1 cellular context compared by ENCODE assay signal in genomic region chr16:3101018-3101840, GRCh38.
TF ChIP-seq lines count a peak whose summit lies in the region.

No MANE protein-coding gene starts in this region.

TF ChIP-seq in GM23338, 12 proteins besides CTCF, POLR2A, EP300 and RAD21 (continued from another document):
- TF ChIP-seq, protein P1, sequence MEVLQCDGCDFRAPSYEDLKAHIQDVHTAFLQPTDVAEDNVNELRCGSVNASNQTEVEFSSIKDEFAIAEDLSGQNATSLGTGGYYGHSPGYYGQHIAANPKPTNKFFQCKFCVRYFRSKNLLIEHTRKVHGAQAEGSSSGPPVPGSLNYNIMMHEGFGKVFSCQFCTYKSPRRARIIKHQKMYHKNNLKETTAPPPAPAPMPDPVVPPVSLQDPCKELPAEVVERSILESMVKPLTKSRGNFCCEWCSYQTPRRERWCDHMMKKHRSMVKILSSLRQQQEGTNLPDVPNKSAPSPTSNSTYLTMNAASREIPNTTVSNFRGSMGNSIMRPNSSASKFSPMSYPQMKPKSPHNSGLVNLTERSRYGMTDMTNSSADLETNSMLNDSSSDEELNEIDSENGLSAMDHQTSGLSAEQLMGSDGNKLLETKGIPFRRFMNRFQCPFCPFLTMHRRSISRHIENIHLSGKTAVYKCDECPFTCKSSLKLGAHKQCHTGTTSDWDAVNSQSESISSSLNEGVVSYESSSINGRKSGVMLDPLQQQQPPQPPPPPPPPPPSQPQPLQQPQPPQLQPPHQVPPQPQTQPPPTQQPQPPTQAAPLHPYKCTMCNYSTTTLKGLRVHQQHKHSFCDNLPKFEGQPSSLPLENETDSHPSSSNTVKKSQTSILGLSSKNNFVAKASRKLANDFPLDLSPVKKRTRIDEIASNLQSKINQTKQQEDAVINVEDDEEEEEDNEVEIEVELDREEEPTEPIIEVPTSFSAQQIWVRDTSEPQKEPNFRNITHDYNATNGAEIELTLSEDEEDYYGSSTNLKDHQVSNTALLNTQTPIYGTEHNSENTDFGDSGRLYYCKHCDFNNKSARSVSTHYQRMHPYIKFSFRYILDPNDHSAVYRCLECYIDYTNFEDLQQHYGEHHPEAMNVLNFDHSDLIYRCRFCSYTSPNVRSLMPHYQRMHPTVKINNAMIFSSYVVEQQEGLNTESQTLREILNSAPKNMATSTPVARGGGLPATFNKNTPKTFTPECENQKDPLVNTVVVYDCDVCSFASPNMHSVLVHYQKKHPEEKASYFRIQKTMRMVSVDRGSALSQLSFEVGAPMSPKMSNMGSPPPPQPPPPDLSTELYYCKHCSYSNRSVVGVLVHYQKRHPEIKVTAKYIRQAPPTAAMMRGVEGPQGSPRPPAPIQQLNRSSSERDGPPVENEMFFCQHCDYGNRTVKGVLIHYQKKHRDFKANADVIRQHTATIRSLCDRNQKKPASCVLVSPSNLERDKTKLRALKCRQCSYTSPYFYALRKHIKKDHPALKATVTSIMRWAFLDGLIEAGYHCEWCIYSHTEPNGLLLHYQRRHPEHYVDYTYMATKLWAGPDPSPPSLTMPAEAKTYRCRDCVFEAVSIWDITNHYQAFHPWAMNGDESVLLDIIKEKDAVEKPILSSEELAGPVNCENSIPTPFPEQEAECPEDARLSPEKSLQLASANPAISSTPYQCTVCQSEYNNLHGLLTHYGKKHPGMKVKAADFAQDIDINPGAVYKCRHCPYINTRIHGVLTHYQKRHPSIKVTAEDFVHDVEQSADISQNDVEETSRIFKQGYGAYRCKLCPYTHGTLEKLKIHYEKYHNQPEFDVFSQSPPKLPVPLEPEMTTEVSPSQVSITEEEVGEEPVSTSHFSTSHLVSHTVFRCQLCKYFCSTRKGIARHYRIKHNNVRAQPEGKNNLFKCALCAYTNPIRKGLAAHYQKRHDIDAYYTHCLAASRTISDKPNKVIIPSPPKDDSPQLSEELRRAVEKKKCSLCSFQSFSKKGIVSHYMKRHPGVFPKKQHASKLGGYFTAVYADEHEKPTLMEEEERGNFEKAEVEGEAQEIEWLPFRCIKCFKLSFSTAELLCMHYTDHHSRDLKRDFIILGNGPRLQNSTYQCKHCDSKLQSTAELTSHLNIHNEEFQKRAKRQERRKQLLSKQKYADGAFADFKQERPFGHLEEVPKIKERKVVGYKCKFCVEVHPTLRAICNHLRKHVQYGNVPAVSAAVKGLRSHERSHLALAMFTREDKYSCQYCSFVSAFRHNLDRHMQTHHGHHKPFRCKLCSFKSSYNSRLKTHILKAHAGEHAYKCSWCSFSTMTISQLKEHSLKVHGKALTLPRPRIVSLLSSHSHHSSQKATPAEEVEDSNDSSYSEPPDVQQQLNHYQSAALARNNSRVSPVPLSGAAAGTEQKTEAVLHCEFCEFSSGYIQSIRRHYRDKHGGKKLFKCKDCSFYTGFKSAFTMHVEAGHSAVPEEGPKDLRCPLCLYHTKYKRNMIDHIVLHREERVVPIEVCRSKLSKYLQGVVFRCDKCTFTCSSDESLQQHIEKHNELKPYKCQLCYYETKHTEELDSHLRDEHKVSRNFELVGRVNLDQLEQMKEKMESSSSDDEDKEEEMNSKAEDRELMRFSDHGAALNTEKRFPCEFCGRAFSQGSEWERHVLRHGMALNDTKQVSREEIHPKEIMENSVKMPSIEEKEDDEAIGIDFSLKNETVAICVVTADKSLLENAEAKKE (CRISPR knock-in tag; IDR thresholded peaks at IDR 0.05): peak; percentile 43; the same call in 1 of the 2 replicates
